Comparison of ENCODE assay signal across 8 cellular contexts in the genomic region with DNA sequence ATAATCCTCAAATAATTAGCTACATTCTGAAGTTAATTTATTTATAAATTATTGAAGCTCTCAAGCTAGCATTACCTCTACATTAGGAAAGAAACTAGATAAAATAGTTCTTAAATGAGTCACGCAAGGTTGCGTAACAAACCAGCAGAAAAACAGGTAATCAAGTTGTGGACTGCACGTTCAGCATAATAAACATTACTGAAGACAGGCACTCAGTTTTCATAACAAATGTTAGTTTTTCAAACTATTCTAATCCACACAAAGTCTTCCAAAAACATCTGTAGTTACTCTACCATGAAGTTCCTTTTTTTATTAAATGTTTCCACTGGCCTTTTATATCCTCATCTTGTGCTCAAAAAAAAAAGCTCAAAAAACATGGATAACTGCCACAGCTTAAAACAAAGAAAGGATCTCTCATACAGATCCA. TPM values are rescaled to one million over a fixed set of nuclear protein-coding genes. Genes with fewer than 3 reads are reported as not detected.
DNase-seq lines count a peak whose midpoint lies in the region; ATAC-seq and TF ChIP-seq lines count a peak whose summit lies in the region.

No MANE protein-coding gene starts in this region.

- no peak overlapping the region for H3K27ac ChIP-seq in stomach smooth muscle (ENCODE audit: low read length)

- no peak for ATAC-seq in WTC11
- no peak for ATAC-seq in GM18519 (IDR thresholded peaks at IDR 0.05; ENCODE audit: low FRiP score, unreplicated experiment)

- H3K4me3 ChIP-seq in iPS-11a (ENCODE audit: low read depth, low read length) (peak overlapping the region; percentile 90), stomach smooth muscle (ENCODE audit: low read length in 2 of 2) (peak overlapping the region; percentile 60 to 83)

- peak overlapping the region; percentile 87 for H3K4me3 Mint-ChIP-seq in WTC11

- DNase-seq in SIG-M5 treated with dmso at 0.1 percent for 504 hours (lab: John Stamatoyannopoulos, UW; ENCODE audit: unreplicated experiment) (peak; percentile 46), SIG-M5 (lab: John Stamatoyannopoulos, UW) (no peak), WTC11 (ENCODE audit: low spot score) (no peak), midbrain (lab: John Stamatoyannopoulos, UW) (no peak), ecto neural progenitor cell (ENCODE audit: low spot score) (no peak)

- peaks cover 0 to 4% of the 10 kb centered on the region in 2 donors for H3K36me3 ChIP-seq in stomach smooth muscle (ENCODE audit: control insufficient read depth in 2 of 2, insufficient read depth in 2 of 2, low read length in 2 of 2)

- POLR2A ChIA-PET in WTC11 (lab: Charles Lee), result no interaction called here

- no peaks in the 10 kb centered on the region for H3K27me3 Mint-ChIP-seq in WTC11 (ENCODE audit: low read depth)

- H3K4me1 Mint-ChIP-seq in WTC11, result peaks cover 19% of the 10 kb centered on the region

- no peaks in the 10 kb centered on the region for H3K9me3 ChIP-seq in stomach smooth muscle (ENCODE audit: control insufficient read depth in 2 of 2, low read length in 2 of 2)

- no peaks in the 10 kb centered on the region for H3K27me3 ChIP-seq in stomach smooth muscle (ENCODE audit: control insufficient read depth in 1 of 2, insufficient read depth in 2 of 2, low read length in 2 of 2)

- CTCF ChIA-PET in WTC11 (lab: Charles Lee), result interaction anchor here (1.0 kb wide), 1 partner anchor 9 kb away, joined by 5 read pairs; no protein-coding TSS in a partner anchor

- H3K36me3 Mint-ChIP-seq in WTC11, result peaks cover 18% of the 10 kb centered on the region

- H3K9me3 Mint-ChIP-seq in WTC11, result no peaks in the 10 kb centered on the region

- no peak overlapping the region for H3K27ac Mint-ChIP-seq in WTC11

- no peak for TF ChIP-seq CTCF in WTC11 (IDR thresholded peaks at IDR 0.05)

- H3K9ac ChIP-seq in stomach smooth muscle (ENCODE audit: low read length in 2 of 2), result peak overlapping the region in 1 of 2 donors; percentile 81

- peaks cover 8% of the 10 kb centered on the region for H3K4me1 ChIP-seq in stomach smooth muscle (ENCODE audit: control insufficient read depth, insufficient read depth, low read length)

TF ChIP-seq in WTC11, 78 proteins besides CTCF, POLR2A, EP300 and RAD21:
- TF ChIP-seq, protein P1, sequence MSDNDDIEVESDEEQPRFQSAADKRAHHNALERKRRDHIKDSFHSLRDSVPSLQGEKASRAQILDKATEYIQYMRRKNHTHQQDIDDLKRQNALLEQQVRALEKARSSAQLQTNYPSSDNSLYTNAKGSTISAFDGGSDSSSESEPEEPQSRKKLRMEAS (CRISPR knock-in tag; IDR thresholded peaks at IDR 0.05), result no peak
- TF ChIP-seq ZNF121 (CRISPR knock-in tag; IDR thresholded peaks at IDR 0.05) (no peak), AFF4 (CRISPR knock-in tag; IDR thresholded peaks at IDR 0.05; ENCODE audit: borderline replicate concordance) (no peak), FOXP1 (CRISPR knock-in tag; IDR thresholded peaks at IDR 0.05; ENCODE audit: borderline replicate concordance) (no peak), EMX1 (CRISPR knock-in tag; IDR thresholded peaks at IDR 0.05) (no peak), FOXK1 (CRISPR knock-in tag; IDR thresholded peaks at IDR 0.05) (no peak), ZNF219 (CRISPR knock-in tag; IDR thresholded peaks at IDR 0.05; ENCODE audit: borderline replicate concordance) (no peak)
- TF ChIP-seq, protein P2, sequence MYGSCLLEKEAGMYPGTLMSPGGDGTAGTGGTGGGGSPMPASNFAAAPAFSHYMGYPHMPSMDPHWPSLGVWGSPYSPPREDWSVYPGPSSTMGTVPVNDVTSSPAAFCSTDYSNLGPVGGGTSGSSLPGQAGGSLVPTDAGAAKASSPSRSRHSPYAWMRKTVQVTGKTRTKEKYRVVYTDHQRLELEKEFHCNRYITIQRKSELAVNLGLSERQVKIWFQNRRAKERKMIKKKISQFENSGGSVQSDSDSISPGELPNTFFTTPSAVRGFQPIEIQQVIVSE (CRISPR knock-in tag; IDR thresholded peaks at IDR 0.05; ENCODE audit: borderline replicate concordance), result no peak
- TF ChIP-seq, protein P3, sequence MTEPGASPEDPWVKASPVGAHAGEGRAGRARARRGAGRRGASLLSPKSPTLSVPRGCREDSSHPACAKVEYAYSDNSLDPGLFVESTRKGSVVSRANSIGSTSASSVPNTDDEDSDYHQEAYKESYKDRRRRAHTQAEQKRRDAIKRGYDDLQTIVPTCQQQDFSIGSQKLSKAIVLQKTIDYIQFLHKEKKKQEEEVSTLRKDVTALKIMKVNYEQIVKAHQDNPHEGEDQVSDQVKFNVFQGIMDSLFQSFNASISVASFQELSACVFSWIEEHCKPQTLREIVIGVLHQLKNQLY (CRISPR knock-in tag; IDR thresholded peaks at IDR 0.05), result no peak
- TF ChIP-seq, protein P4, sequence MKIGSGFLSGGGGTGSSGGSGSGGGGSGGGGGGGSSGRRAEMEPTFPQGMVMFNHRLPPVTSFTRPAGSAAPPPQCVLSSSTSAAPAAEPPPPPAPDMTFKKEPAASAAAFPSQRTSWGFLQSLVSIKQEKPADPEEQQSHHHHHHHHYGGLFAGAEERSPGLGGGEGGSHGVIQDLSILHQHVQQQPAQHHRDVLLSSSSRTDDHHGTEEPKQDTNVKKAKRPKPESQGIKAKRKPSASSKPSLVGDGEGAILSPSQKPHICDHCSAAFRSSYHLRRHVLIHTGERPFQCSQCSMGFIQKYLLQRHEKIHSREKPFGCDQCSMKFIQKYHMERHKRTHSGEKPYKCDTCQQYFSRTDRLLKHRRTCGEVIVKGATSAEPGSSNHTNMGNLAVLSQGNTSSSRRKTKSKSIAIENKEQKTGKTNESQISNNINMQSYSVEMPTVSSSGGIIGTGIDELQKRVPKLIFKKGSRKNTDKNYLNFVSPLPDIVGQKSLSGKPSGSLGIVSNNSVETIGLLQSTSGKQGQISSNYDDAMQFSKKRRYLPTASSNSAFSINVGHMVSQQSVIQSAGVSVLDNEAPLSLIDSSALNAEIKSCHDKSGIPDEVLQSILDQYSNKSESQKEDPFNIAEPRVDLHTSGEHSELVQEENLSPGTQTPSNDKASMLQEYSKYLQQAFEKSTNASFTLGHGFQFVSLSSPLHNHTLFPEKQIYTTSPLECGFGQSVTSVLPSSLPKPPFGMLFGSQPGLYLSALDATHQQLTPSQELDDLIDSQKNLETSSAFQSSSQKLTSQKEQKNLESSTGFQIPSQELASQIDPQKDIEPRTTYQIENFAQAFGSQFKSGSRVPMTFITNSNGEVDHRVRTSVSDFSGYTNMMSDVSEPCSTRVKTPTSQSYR (CRISPR knock-in tag; IDR thresholded peaks at IDR 0.05), result no peak

RNA-seq across cellular contexts. Expression of gene TOR1AIP2, which starts 1.3 kb away (rescaled TPM):
- 57.1 to 58.0 TPM (median 57.2 TPM) in 3 replicates for total RNA-seq in WTC11 (2021)

RNA-seq across cellular contexts. Expression of gene TOR1AIP1, which starts 5.8 kb away (rescaled TPM):
- total RNA-seq in WTC11 (2021), result 17.3 to 18.7 TPM (median 17.7 TPM) in 3 replicates
